5 cellular contexts compared by ENCODE assay signal in genomic region chr6:131460603-131460995, GRCh38.
"Had no signal": no experiment of that assay in that cellular context is flagged by ENCODE, and none has a peak within 500 bp of the region (broad histone marks: within the 10 kb centered on the region; RNA-seq: fewer than 3 reads in every experiment).

No MANE protein-coding gene starts in this region.

- H3K27ac ChIP-seq: brain microvascular endothelial cell, parathyroid adenoma, right atrium auricular region, tibial artery had no signal

- H2AFZ ChIP-seq: parathyroid adenoma had no signal

- H3K4me1 ChIP-seq: parathyroid adenoma, right atrium auricular region, tibial artery had no signal

- H3K79me2 ChIP-seq: parathyroid adenoma had no signal

- H3K27me3 ChIP-seq: right atrium auricular region, tibial artery had no signal

- H3K9me3 ChIP-seq: right atrium auricular region, tibial artery had no signal

- DNase-seq: cerebellar nuclear complex had no signal

- H3K9ac ChIP-seq: parathyroid adenoma had no signal

- H3K36me3 ChIP-seq: brain microvascular endothelial cell, right atrium auricular region, tibial artery had no signal

- H3K4me3 ChIP-seq: right atrium auricular region, tibial artery had no signal
